In genomic region chr1:198687429-198687828, GRCh38 we compare ENCODE assay signal across 26 cellular contexts. TPM values are rescaled to one million over a fixed set of nuclear protein-coding genes. Genes with fewer than 3 reads are reported as not detected.
DNase-seq lines count a peak whose midpoint lies in the region; ATAC-seq and TF ChIP-seq lines count a peak whose summit lies in the region.
"Had no signal": no experiment of that assay in that cellular context is flagged by ENCODE, and none has a peak within 500 bp of the region (broad histone marks: within the 10 kb centered on the region; RNA-seq: fewer than 3 reads in every experiment).

No MANE protein-coding gene starts in this region.

- no peak overlapping the region for H3K4me3 ChIP-seq in CD8-positive, alpha-beta memory T cell (ENCODE audit: low read length)
- no peak overlapping the region for H3K4me3 ChIP-seq in spleen
- H3K4me3 ChIP-seq: ovary had no signal

- H3K4me1 Mint-ChIP-seq in activated CD4-positive, alpha-beta memory T cell treated with anti-CD3 and anti-CD28 coated beads for 36 hours (ENCODE audit: low read depth) = peaks cover 84% of the 10 kb centered on the region
- peaks cover 87% of the 10 kb centered on the region for H3K4me1 Mint-ChIP-seq in activated CD4-positive, alpha-beta memory T cell treated with anti-CD3 and anti-CD28 coated beads, Interleukin-2, amount 10 ng/mL, durations not matched to agents 7 days and 5 days
- peaks cover 86 to 97% (median 96%) of the 10 kb centered on the region in 3 donors for H3K4me1 Mint-ChIP-seq in CD8-positive, alpha-beta memory T cell
- peaks cover 62% of the 10 kb centered on the region for H3K4me1 Mint-ChIP-seq in activated T-helper 17 cell treated with anti-CD3 and anti-CD28 coated beads, Interleukin-2, amount 50 U/mL, for 72 hours
- H3K4me1 Mint-ChIP-seq in naive B cell = peaks cover 62 to 76% (median 69%) of the 10 kb centered on the region in 3 donors

- intact Hi-C loops in activated CD4-positive, alpha-beta memory T cell treated with anti-CD3 and anti-CD28 coated beads for 36 hours (cut with micrococcal nuclease) = loop anchor here (10.0 kb wide), 2 partner anchors 603 to 783 kb away; partner anchors contain the start of gene C1orf53
- intact Hi-C loops in spleen (cut with DNase I; ENCODE audit: low total_unique reads) = no loop called here

- POLR2A ChIA-PET in activated CD4-positive, alpha-beta memory T cell treated with anti-CD3 and anti-CD28 coated beads for 36 hours (lab: Charles Lee) = no interaction called here
- POLR2A ChIA-PET in activated CD4-positive, alpha-beta memory T cell treated with anti-CD3 and anti-CD28 coated beads, Interleukin-2, amount 10 ng/mL, durations not matched to agents 7 days and 5 days (lab: Charles Lee) = interaction anchor here (1.1 to 11.8 kb wide), 5 partner anchors 14 to 66 kb away, joined by 3 to 251 read pairs (median 228); no protein-coding TSS in a partner anchor
- POLR2A ChIA-PET in CD8-positive, alpha-beta memory T cell (lab: Charles Lee) = no interaction called here

- ATAC-seq in activated T-helper 17 cell treated with anti-CD3 and anti-CD28 coated beads, Interleukin-2, amount 50 U/mL, for 72 hours (replicated peaks) = no peak
- no peak for ATAC-seq in naive B cell (ENCODE audit: low read depth in 2 of 2)
- ATAC-seq in GM18511 (IDR thresholded peaks at IDR 0.05; ENCODE audit: unreplicated experiment) = no peak
- ATAC-seq: left lobe of liver, PC-3 had no signal

- H3K27me3 Mint-ChIP-seq in activated CD4-positive, alpha-beta memory T cell treated with anti-CD3 and anti-CD28 coated beads for 36 hours = no peaks in the 10 kb centered on the region
- H3K27me3 Mint-ChIP-seq in activated CD4-positive, alpha-beta memory T cell treated with anti-CD3 and anti-CD28 coated beads, Interleukin-2, amount 10 ng/mL, durations not matched to agents 7 days and 5 days = no peaks in the 10 kb centered on the region
- H3K27me3 Mint-ChIP-seq in CD8-positive, alpha-beta memory T cell = no peaks in the 10 kb centered on the region
- no peaks in the 10 kb centered on the region for H3K27me3 Mint-ChIP-seq in activated T-helper 17 cell treated with anti-CD3 and anti-CD28 coated beads, Interleukin-2, amount 50 U/mL, for 72 hours
- H3K27me3 Mint-ChIP-seq in naive B cell = no peaks in the 10 kb centered on the region
- H3K27me3 Mint-ChIP-seq: activated naive CD4-positive, alpha-beta T cell treated with anti-CD3 and anti-CD28 coated beads, Interleukin-2, amount 10 ng/mL, durations not matched to agents 7 days and 5 days; type B pancreatic cell had no signal

- peaks cover 37% of the 10 kb centered on the region for H3K36me3 Mint-ChIP-seq in activated CD4-positive, alpha-beta memory T cell treated with anti-CD3 and anti-CD28 coated beads for 36 hours
- H3K36me3 Mint-ChIP-seq in activated CD4-positive, alpha-beta memory T cell treated with anti-CD3 and anti-CD28 coated beads, Interleukin-2, amount 10 ng/mL, durations not matched to agents 7 days and 5 days (ENCODE audit: low read depth) = peaks cover 58% of the 10 kb centered on the region
- peaks cover 0 to 60% (median 9%) of the 10 kb centered on the region in 3 donors for H3K36me3 Mint-ChIP-seq in CD8-positive, alpha-beta memory T cell
- H3K36me3 Mint-ChIP-seq in activated T-helper 17 cell treated with anti-CD3 and anti-CD28 coated beads, Interleukin-2, amount 50 U/mL, for 72 hours (ENCODE audit: low read depth) = peaks cover 80% of the 10 kb centered on the region
- peaks cover 6 to 18% of the 10 kb centered on the region in 2 donors for H3K36me3 Mint-ChIP-seq in naive B cell
- H3K36me3 Mint-ChIP-seq: type B pancreatic cell had no signal

- H3K4me1 ChIP-seq in CD8-positive, alpha-beta memory T cell (ENCODE audit: insufficient read depth, low read length) = peaks cover 90% of the 10 kb centered on the region
- peaks cover 41 to 100% (median 97%) of the 10 kb centered on the region in 6 donors for H3K4me1 ChIP-seq in spleen

- 72 to 84% (median 80%) methylated on average over 4 of the region's 4 CpGs for WGBS in spleen, 5 donors

- no peak for TF ChIP-seq POLR2A in spleen (IDR thresholded peaks at IDR 0.05)

- no peak for DNase-seq in activated CD4-positive, alpha-beta memory T cell treated with anti-CD3 and anti-CD28 coated beads for 36 hours
- DNase-seq in activated CD4-positive, alpha-beta memory T cell treated with anti-CD3 and anti-CD28 coated beads, Interleukin-2, amount 10 ng/mL, durations not matched to agents 7 days and 5 days = no peak
- no peak for DNase-seq in CD8-positive, alpha-beta memory T cell
- DNase-seq in naive B cell = no peak
- no peak for DNase-seq in spleen
- DNase-seq in HT-29 (ENCODE audit: low spot score) = no peak
- DNase-seq: activated CD8-positive, alpha-beta memory T cell treated with anti-CD3 and anti-CD28 coated beads for 24 hours; activated naive CD4-positive, alpha-beta T cell treated with anti-CD3 and anti-CD28 coated beads, Interleukin-2, amount 10 ng/mL, durations not matched to agents 7 days and 5 days; central memory CD4-positive, alpha-beta T cell; dermis blood vessel endothelial cell; hippocampal formation; NCI-H1092; NCI-H187 treated with DMSO at 0.1 percent for 48 hours; NCI-H524; NK-92 treated with Interleukin-12 subunit alpha and Interleukin-12 subunit beta, amount 100 ng/mL, for 24 hours; ovary; PC-3; stimulated activated CD8-positive, alpha-beta memory T cell treated with anti-CD3 and anti-CD28 coated beads, Interleukin-4, amount 100 ng/mL, for 48 hours; T1000 had no signal

- CTCF ChIA-PET in activated CD4-positive, alpha-beta memory T cell treated with anti-CD3 and anti-CD28 coated beads for 36 hours (lab: Charles Lee) = interaction anchor here (1.0 to 1.3 kb wide), 2 partner anchors 9 to 41 kb away, joined by 3 to 4 read pairs; no protein-coding TSS in a partner anchor
- CTCF ChIA-PET in activated CD4-positive, alpha-beta memory T cell treated with anti-CD3 and anti-CD28 coated beads, Interleukin-2, amount 10 ng/mL, durations not matched to agents 7 days and 5 days (lab: Charles Lee) = interaction anchor here (1.8 kb wide), 1 partner anchor 8 kb away, joined by 3 read pairs; no protein-coding TSS in a partner anchor
- CTCF ChIA-PET in CD8-positive, alpha-beta memory T cell (lab: Charles Lee) = interaction anchor here (8.9 kb wide), 1 partner anchor 66 kb away, joined by 58 read pairs; no protein-coding TSS in a partner anchor

- H3K27ac Mint-ChIP-seq in activated CD4-positive, alpha-beta memory T cell treated with anti-CD3 and anti-CD28 coated beads for 36 hours = peak overlapping the region; percentile 92
- H3K27ac Mint-ChIP-seq in activated CD4-positive, alpha-beta memory T cell treated with anti-CD3 and anti-CD28 coated beads, Interleukin-2, amount 10 ng/mL, durations not matched to agents 7 days and 5 days = no peak overlapping the region
- peak overlapping the region; percentile 88 to 97 (median 92) for H3K27ac Mint-ChIP-seq in CD8-positive, alpha-beta memory T cell
- H3K27ac Mint-ChIP-seq in activated T-helper 17 cell treated with anti-CD3 and anti-CD28 coated beads, Interleukin-2, amount 50 U/mL, for 72 hours = peak overlapping the region; percentile 95
- peak overlapping the region in 5 of 6 donors; percentile 64 to 95 (median 76) for H3K27ac Mint-ChIP-seq in naive B cell
- H3K27ac Mint-ChIP-seq: nephron, type B pancreatic cell had no signal

- H3K4me3 Mint-ChIP-seq in activated CD4-positive, alpha-beta memory T cell treated with anti-CD3 and anti-CD28 coated beads for 36 hours = peak overlapping the region; percentile 17
- H3K4me3 Mint-ChIP-seq in activated CD4-positive, alpha-beta memory T cell treated with anti-CD3 and anti-CD28 coated beads, Interleukin-2, amount 10 ng/mL, durations not matched to agents 7 days and 5 days = no peak overlapping the region
- peak overlapping the region in 6 of 7 donors; percentile 53 to 84 (median 68) for H3K4me3 Mint-ChIP-seq in CD8-positive, alpha-beta memory T cell
- peak overlapping the region; percentile 68 for H3K4me3 Mint-ChIP-seq in activated T-helper 17 cell treated with anti-CD3 and anti-CD28 coated beads, Interleukin-2, amount 50 U/mL, for 72 hours
- peak overlapping the region in 2 of 8 donors; percentile 33 to 35 for H3K4me3 Mint-ChIP-seq in naive B cell
- H3K4me3 Mint-ChIP-seq: nephron, type B pancreatic cell had no signal

- no peak for TF ChIP-seq CTCF in spleen (IDR thresholded peaks at IDR 0.05 in 8 of 11, conservative IDR thresholded peaks at IDR 0.05 in 3 of 11)

- H3K9me3 ChIP-seq in CD8-positive, alpha-beta memory T cell (ENCODE audit: low read length) = no peaks in the 10 kb centered on the region
- no peaks in the 10 kb centered on the region for H3K9me3 ChIP-seq in spleen
- H3K9me3 ChIP-seq: ovary had no signal

- H3K27me3 ChIP-seq in CD8-positive, alpha-beta memory T cell (ENCODE audit: insufficient read depth, low read length, poor library complexity, severe bottlenecking) = no peaks in the 10 kb centered on the region
- no peaks in the 10 kb centered on the region for H3K27me3 ChIP-seq in spleen (replicated peaks in 1 of 7)
- H3K27me3 ChIP-seq: ovary had no signal

- H3K36me3 ChIP-seq in CD8-positive, alpha-beta memory T cell (ENCODE audit: insufficient read depth, low read length) = no peaks in the 10 kb centered on the region
- peaks cover 0 to 15% (median 0%) of the 10 kb centered on the region in 6 donors for H3K36me3 ChIP-seq in spleen
- H3K36me3 ChIP-seq: ovary had no signal

- no peak overlapping the region for H3K27ac ChIP-seq in CD8-positive, alpha-beta memory T cell (ENCODE audit: low read depth, low read length)
- peak overlapping the region in 4 of 8 donors; percentile 87 to 91 (median 89) for H3K27ac ChIP-seq in spleen
- H3K27ac ChIP-seq: ovary had no signal

- H3K9me3 Mint-ChIP-seq in activated CD4-positive, alpha-beta memory T cell treated with anti-CD3 and anti-CD28 coated beads for 36 hours = no peaks in the 10 kb centered on the region
- H3K9me3 Mint-ChIP-seq in activated CD4-positive, alpha-beta memory T cell treated with anti-CD3 and anti-CD28 coated beads, Interleukin-2, amount 10 ng/mL, durations not matched to agents 7 days and 5 days = no peaks in the 10 kb centered on the region
- no peaks in the 10 kb centered on the region for H3K9me3 Mint-ChIP-seq in CD8-positive, alpha-beta memory T cell
- H3K9me3 Mint-ChIP-seq in activated T-helper 17 cell treated with anti-CD3 and anti-CD28 coated beads, Interleukin-2, amount 50 U/mL, for 72 hours = no peaks in the 10 kb centered on the region
- no peaks in the 10 kb centered on the region for H3K9me3 Mint-ChIP-seq in naive B cell
- H3K9me3 Mint-ChIP-seq: activated naive CD4-positive, alpha-beta T cell treated with anti-CD3 and anti-CD28 coated beads, Interleukin-2, amount 10 ng/mL, durations not matched to agents 7 days and 5 days; nephron; type B pancreatic cell had no signal

RNA-seq across cellular contexts. Expression of gene PTPRC, which starts 48.6 kb away (rescaled TPM):
- 100 to 1,000 TPM; 495 to 503 TPM for total RNA-seq in activated CD4-positive, alpha-beta memory T cell treated with anti-CD3 and anti-CD28 coated beads for 36 hours
- total RNA-seq in activated CD4-positive, alpha-beta memory T cell treated with anti-CD3 and anti-CD28 coated beads, Interleukin-2, amount 10 ng/mL, durations not matched to agents 7 days and 5 days = 100 to 1,000 TPM; 724 to 731 TPM
- total RNA-seq in CD8-positive, alpha-beta memory T cell = 100 to 1,000 TPM; 311 to 319 TPM
- polyA plus RNA-seq in CD8-positive, alpha-beta memory T cell = 1,381 TPM
- total RNA-seq in activated T-helper 17 cell treated with anti-CD3 and anti-CD28 coated beads, Interleukin-2, amount 50 U/mL, for 72 hours = 100 to 1,000 TPM; 366 to 421 TPM
- 1,000 to 10,000 TPM in 1 of 6 donors, 100 to 1,000 TPM in 5; 771 to 1,016 (median 851) TPM for polyA plus RNA-seq in naive B cell (ENCODE audit: low read depth in 6 of 6)
- total RNA-seq in spleen = 100 to 1,000 TPM; 439 to 716 (median 526) TPM
- 10 to 100 TPM; 79.2 to 99.3 (median 92.4) TPM for polyA plus RNA-seq in spleen
- total RNA-seq in HT-29 (2014; rRNA removed; shearing (Covaris generic)) = not detected in 2 replicates
- total RNA-seq: dermis blood vessel endothelial cell, H1, renal cortical epithelial cell had no signal

Comparison
In these comparisons a context has a peak if more than half of its experiments do, and no peak if none do; other contexts are left out.
1. RNA of gene PTPRC, which starts 48.6 kb away (total RNA-seq): 724 to 731 TPM in activated CD4-positive, alpha-beta memory T cell treated with anti-CD3 and anti-CD28 coated beads, Interleukin-2, amount 10 ng/mL, durations not matched to agents 7 days and 5 days, 439 to 716 TPM in spleen, 495 to 503 TPM in activated CD4-positive, alpha-beta memory T cell treated with anti-CD3 and anti-CD28 coated beads for 36 hours, 366 to 421 TPM in activated T-helper 17 cell treated with anti-CD3 and anti-CD28 coated beads, Interleukin-2, amount 50 U/mL, for 72 hours and 311 to 319 TPM in CD8-positive, alpha-beta memory T cell; not detected in HT-29; every median in the first group is over 100 times any median in the second.